In genomic region chr20:20052074-20052970, GRCh38 we compare ENCODE assay signal across 8 cellular contexts. TPM values are rescaled to one million over a fixed set of nuclear protein-coding genes. Genes with fewer than 3 reads are reported as not detected.
DNase-seq lines count a peak whose midpoint lies in the region; ATAC-seq and TF ChIP-seq lines count a peak whose summit lies in the region.

TSS of gene CFAP61 (plus strand) at chr20:20052532. CDS start at chr20:20056654, 4,122 bp downstream.
TSS of gene CRNKL1 (minus strand) at chr20:20052466. CDS start at chr20:20052342, 124 bp downstream.

- peak; percentile 97 to 99 for DNase-seq in NCI-H526 (lab: John Stamatoyannopoulos, UW)
- DNase-seq in activated CD4-positive, alpha-beta T cell treated with anti-CD3 and anti-CD28 coated beads, Interleukin-2, amount 10 ng/mL, durations not matched to agents 7 days and 5 days = peak; percentile 98
- DNase-seq in coronary artery (ENCODE audit: low spot score) = peak; percentile 98
- peak; percentile 91 to 98 (median 94) for DNase-seq in stimulated activated CD4-positive, alpha-beta T cell treated with anti-CD3 and anti-CD28 coated beads, Interleukin-1b, Interleukin-23, amount 100 ng/mL, for 24 hours (ENCODE audit: low read depth in 4 of 4, low spot score in 1 of 4)

- no peak for TF ChIP-seq CTCF in coronary artery (IDR thresholded peaks at IDR 0.05)

- H3K4me2 ChIP-seq in BLaER1 treated with 17β-estradiol and CSF1 and Interleukin-3, amounts not matched to agents 10 nM and 100 nM = peak within 1 kb of the TSS; percentile 80 to 98 (median 90)

- no peaks in the 10 kb centered on the region for H3K9me3 ChIP-seq in BLaER1 treated with 17β-estradiol and CSF1 and Interleukin-3, amounts not matched to agents 10 nM and 100 nM (replicated peaks in 1 of 11)

- H3K9ac ChIP-seq in BLaER1 treated with 17β-estradiol and CSF1 and Interleukin-3, amounts not matched to agents 10 nM and 100 nM = peak within 1 kb of the TSS; percentile 86 to 92 (median 90)

- H3K4me3 ChIP-seq in BLaER1 treated with 17β-estradiol and CSF1 and Interleukin-3, amounts not matched to agents 10 nM and 100 nM = peak within 1 kb of the TSS; percentile 86 to 98 (median 93)
- peak within 1 kb of the TSS; percentile 86 for H3K4me3 ChIP-seq in coronary artery

- H3K36me3 Mint-ChIP-seq in activated CD4-positive, alpha-beta T cell treated with anti-CD3 and anti-CD28 coated beads, Interleukin-2, amount 10 ng/mL, durations not matched to agents 7 days and 5 days (ENCODE audit: low read depth) = peaks cover 32% of the 10 kb centered on the region

- peaks cover 0 to 21% (median 3%) of the 10 kb centered on the region in 11 experiments; a peak in 5 of 22 replicates for H4K20me1 ChIP-seq in BLaER1 treated with 17β-estradiol and CSF1 and Interleukin-3, amounts not matched to agents 10 nM and 100 nM

- peak within 1 kb of the TSS; percentile 79 to 91 (median 86) for H3K27ac ChIP-seq in BLaER1 treated with 17β-estradiol and CSF1 and Interleukin-3, amounts not matched to agents 10 nM and 100 nM
- H3K27ac ChIP-seq in coronary artery (peak within 1 kb of the TSS; percentile 67 to 85), layer of hippocampus (ENCODE audit: low read depth, low read length) (peak within 1 kb of the TSS; percentile 87)

- H3K4me3 Mint-ChIP-seq in activated CD4-positive, alpha-beta T cell treated with anti-CD3 and anti-CD28 coated beads, Interleukin-2, amount 10 ng/mL, durations not matched to agents 7 days and 5 days = peak within 1 kb of the TSS; percentile 97

- H3K36me3 ChIP-seq in BLaER1 treated with 17β-estradiol and CSF1 and Interleukin-3, amounts not matched to agents 10 nM and 100 nM = peaks cover 32 to 37% (median 35%) of the 10 kb centered on the region in 11 experiments

- H3K27ac Mint-ChIP-seq in activated CD4-positive, alpha-beta T cell treated with anti-CD3 and anti-CD28 coated beads, Interleukin-2, amount 10 ng/mL, durations not matched to agents 7 days and 5 days = peak within 1 kb of the TSS; percentile 97

- POLR2A ChIA-PET in activated CD4-positive, alpha-beta T cell treated with anti-CD3 and anti-CD28 coated beads, Interleukin-2, amount 10 ng/mL, durations not matched to agents 7 days and 5 days (lab: Charles Lee) = interaction anchor here (0.7 to 0.8 kb wide), 2 partner anchors 12 to 35 kb away, joined by 4 read pairs; partner anchors contain the start of gene NAA20

- H3K4me1 ChIP-seq in BLaER1 treated with 17β-estradiol and CSF1 and Interleukin-3, amounts not matched to agents 10 nM and 100 nM = peaks cover 21 to 35% (median 31%) of the 10 kb centered on the region in 10 experiments

- ATAC-seq in GM19328 (IDR thresholded peaks at IDR 0.05; ENCODE audit: unreplicated experiment) (peak; percentile 93), HG03469 (IDR thresholded peaks at IDR 0.05; ENCODE audit: unreplicated experiment) (peak; percentile 90)

- H3K27me3 ChIP-seq in BLaER1 treated with 17β-estradiol and CSF1 and Interleukin-3, amounts not matched to agents 10 nM and 100 nM = no peaks in the 10 kb centered on the region
- H3K27me3 ChIP-seq in layer of hippocampus (ENCODE audit: control insufficient read depth, insufficient read depth, low read length) = no peaks in the 10 kb centered on the region

- no peaks in the 10 kb centered on the region for H3K9me3 Mint-ChIP-seq in activated CD4-positive, alpha-beta T cell treated with anti-CD3 and anti-CD28 coated beads, Interleukin-2, amount 10 ng/mL, durations not matched to agents 7 days and 5 days

- H3K27me3 Mint-ChIP-seq in activated CD4-positive, alpha-beta T cell treated with anti-CD3 and anti-CD28 coated beads, Interleukin-2, amount 10 ng/mL, durations not matched to agents 7 days and 5 days = no peaks in the 10 kb centered on the region

- CTCF ChIA-PET in activated CD4-positive, alpha-beta T cell treated with anti-CD3 and anti-CD28 coated beads, Interleukin-2, amount 10 ng/mL, durations not matched to agents 7 days and 5 days (lab: Charles Lee) = interaction anchor here (0.9 to 1.7 kb wide), 5 partner anchors 9 to 37 kb away, joined by 3 to 7 read pairs (median 3); partner anchors contain the start of gene NAA20

- H3K4me1 Mint-ChIP-seq in activated CD4-positive, alpha-beta T cell treated with anti-CD3 and anti-CD28 coated beads, Interleukin-2, amount 10 ng/mL, durations not matched to agents 7 days and 5 days = peaks cover 22% of the 10 kb centered on the region

RNA-seq across cellular contexts. Expression of gene CFAP61, which starts in this region (rescaled TPM):
- total RNA-seq in activated CD4-positive, alpha-beta T cell treated with anti-CD3 and anti-CD28 coated beads, Interleukin-2, amount 10 ng/mL, durations not matched to agents 7 days and 5 days = not detected

RNA-seq across cellular contexts. Expression of gene CRNKL1, which starts in this region (rescaled TPM):
- 10 to 100 TPM; 20.0 to 23.2 TPM for total RNA-seq in activated CD4-positive, alpha-beta T cell treated with anti-CD3 and anti-CD28 coated beads, Interleukin-2, amount 10 ng/mL, durations not matched to agents 7 days and 5 days

Comparison
In these comparisons a context has a peak if more than half of its experiments do, and no peak if none do; other contexts are left out.
1. Peak in every context shown above with its lines: DNase-seq, ATAC-seq, H3K4me3 ChIP-seq and H3K27ac ChIP-seq.